In the genomic region with DNA sequence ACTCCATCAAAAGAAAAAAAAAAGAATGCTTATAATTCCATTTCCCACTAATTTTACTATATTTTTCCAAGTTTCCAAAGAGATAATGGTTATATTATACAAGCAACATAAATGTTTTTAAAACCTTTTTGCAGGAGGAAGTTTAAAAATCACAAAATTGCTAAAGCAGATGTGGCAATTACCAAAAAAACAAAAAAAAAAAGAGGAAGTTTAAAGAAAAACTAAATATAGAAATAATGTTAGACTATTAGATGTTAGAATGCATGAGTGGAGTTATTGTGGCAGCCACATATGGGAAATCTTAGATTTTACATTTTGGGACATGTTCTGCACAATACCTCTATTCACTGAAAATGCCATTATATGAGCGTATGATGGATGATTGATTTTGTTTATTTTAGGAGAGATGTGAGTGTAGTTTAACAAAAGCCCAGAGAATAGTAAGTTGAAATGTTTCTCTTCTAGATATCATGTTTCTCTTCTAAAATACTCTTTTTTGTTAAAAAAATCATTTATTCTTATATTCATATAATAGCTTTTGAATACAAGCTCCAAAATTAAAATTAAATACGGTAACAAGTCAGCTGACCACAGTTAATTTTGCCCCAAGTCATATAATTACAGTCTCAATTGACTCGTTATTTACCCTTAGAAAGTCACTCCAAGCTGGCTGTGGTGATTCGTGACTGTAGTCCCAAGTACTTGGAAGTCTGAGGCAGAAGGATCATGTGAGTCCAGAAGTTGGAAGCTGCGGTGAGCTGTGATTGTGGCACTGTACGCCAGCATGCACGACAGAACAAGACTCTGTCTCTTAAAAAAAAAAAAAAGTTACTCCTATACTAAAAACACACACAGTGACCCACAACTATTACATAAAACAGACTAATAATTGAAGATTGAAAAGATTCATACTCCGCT, we compare ENCODE assay signal across 13 cellular contexts. TPM values are rescaled to one million over a fixed set of nuclear protein-coding genes. Genes with fewer than 3 reads are reported as not detected.
A peak's percentile ranks its signal among the peaks of the same experiment; 100 is the strongest.
DNase-seq lines count a peak whose midpoint lies in the region; ATAC-seq and FAIRE-seq lines count a peak whose summit lies in the region.
"Had no signal": no experiment of that assay in that cellular context is flagged by ENCODE, and none has a peak within 500 bp of the region (broad histone marks: within the 10 kb centered on the region; RNA-seq: fewer than 3 reads in every experiment).

No MANE protein-coding gene starts in this region.

- ATAC-seq in HG03159 (IDR thresholded peaks at IDR 0.05; ENCODE audit: unreplicated experiment), result no peak

- DNase-seq in H4 (ENCODE audit: low spot score) (peak; percentile 81), RPMI7951 (ENCODE audit: low read depth) (peak; percentile 49), medulla oblongata (ENCODE audit: extremely low spot score) (peak; percentile 74), mucosa of gallbladder (ENCODE audit: low spot score) (no peak), NCI-H1092 treated with DMSO at 0.1 percent for 48 hours (lab: John Stamatoyannopoulos, UW) (no peak)
- no peak for DNase-seq in stimulated activated CD8-positive, alpha-beta memory T cell treated with anti-CD3 and anti-CD28 coated beads, Interleukin-4, amount 100 ng/mL, for 48 hours
- DNase-seq: activated gamma-delta T cell, dermis blood vessel endothelial cell, DMS153, mammary epithelial cell, NCI-H1436 had no signal

- peak; percentile 37 for FAIRE-seq in A204.1 (lab: Jason Lieb, UNC)

RNA-seq across cellular contexts. Expression of gene DTWD2, which starts 31.3 kb away (rescaled TPM):
- total RNA-seq in H4 (2014; rRNA removed; shearing (Covaris generic)), result 7.7 and 8.7 TPM in 2 replicates
- 4.1 TPM in 2 replicates for total RNA-seq in RPMI7951 (2014; rRNA removed; shearing (Covaris generic))
- total RNA-seq in mucosa of gallbladder, result 9.5 TPM

RNA-seq across cellular contexts. Expression of gene DMXL1, which starts 51.2 kb away (rescaled TPM):
- total RNA-seq in H4 (2014; rRNA removed; shearing (Covaris generic)), result 11.1 and 15.7 TPM in 2 replicates
- 12.5 and 21.5 TPM in 2 replicates for total RNA-seq in RPMI7951 (2014; rRNA removed; shearing (Covaris generic))
- 51.4 TPM for total RNA-seq in mucosa of gallbladder

Comparison
In these comparisons a context has a peak if more than half of its experiments do, and no peak if none do; other contexts are left out.
1. DNase-seq: peak in H4 (single experiment), RPMI7951 (single experiment) and medulla oblongata (single experiment); none in mucosa of gallbladder (single experiment), stimulated activated CD8-positive, alpha-beta memory T cell treated with anti-CD3 and anti-CD28 coated beads, Interleukin-4, amount 100 ng/mL, for 48 hours (single experiment) and NCI-H1092 treated with DMSO at 0.1 percent for 48 hours (single experiment).